ENCODE assay signal across 1 cellular context in genomic region chr3:128617270-128617556, GRCh38.
TF ChIP-seq lines count a peak whose summit lies in the region.

No MANE protein-coding gene starts in this region.

TF ChIP-seq in GM23338, 12 proteins besides CTCF, POLR2A, EP300 and RAD21 (continued from another document):
- TF ChIP-seq ZNF462 (CRISPR knock-in tag; IDR thresholded peaks at IDR 0.05) (no peak), ZNF331 (CRISPR knock-in tag; IDR thresholded peaks at IDR 0.05; ENCODE audit: low read depth) (no peak), ETS1 (IDR thresholded peaks at IDR 0.05) (no peak), REST (IDR thresholded peaks at IDR 0.05; ENCODE audit: unreplicated experiment) (no peak), CREB1 (CRISPR knock-in tag; IDR thresholded peaks at IDR 0.05; ENCODE audit: low read depth) (no peak), NANOG (IDR thresholded peaks at IDR 0.05; ENCODE audit: borderline replicate concordance) (no peak), JUNB (IDR thresholded peaks at IDR 0.05; ENCODE audit: unreplicated experiment) (no peak)
TF ChIP-seq in GM23338: peak in this region for 0.
